Comparison of ENCODE assay signal across 15 cellular contexts in the genomic region with DNA sequence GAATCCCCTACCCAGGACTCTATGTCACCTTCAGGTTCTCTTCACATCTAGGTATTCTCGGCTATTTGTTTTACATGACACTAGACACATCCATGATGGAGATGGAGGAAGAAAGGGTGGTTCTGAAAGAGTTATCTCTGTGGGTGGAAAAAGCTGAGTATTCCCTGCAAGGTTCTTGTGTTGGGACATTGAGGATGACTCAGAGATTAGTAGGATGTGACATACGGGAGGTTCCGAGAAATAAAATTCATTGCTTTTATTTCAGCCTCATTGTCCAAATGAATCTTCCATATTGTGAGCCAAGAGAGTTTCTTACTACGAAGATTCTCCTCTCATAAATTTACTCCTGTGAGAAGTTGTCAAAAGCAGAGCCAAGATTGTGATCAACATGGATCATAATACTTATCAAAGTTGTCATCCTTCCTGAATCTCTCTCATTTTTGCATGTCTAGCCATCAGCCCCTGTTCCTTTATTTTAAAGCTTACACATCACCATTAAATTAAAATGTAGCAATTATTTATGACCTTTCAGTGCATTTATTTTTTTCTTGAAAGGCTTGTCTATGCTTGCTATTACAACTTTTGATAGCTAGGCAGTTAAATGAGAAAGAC.
"Had no signal": no experiment of that assay in that cellular context is flagged by ENCODE, and none has a peak within 500 bp of the region (broad histone marks: within the 10 kb centered on the region; RNA-seq: fewer than 3 reads in every experiment).

No MANE protein-coding gene starts in this region.

- H3K9me3 ChIP-seq: esophagus squamous epithelium, gastrocnemius medialis, stomach, thoracic aorta had no signal

- H3K36me3 Mint-ChIP-seq: activated naive CD8-positive, alpha-beta T cell treated with anti-CD3 and anti-CD28 coated beads for 36 hours; mesothelial cell of epicardium; naive B cell had no signal

- H3K27ac Mint-ChIP-seq: activated naive CD8-positive, alpha-beta T cell treated with anti-CD3 and anti-CD28 coated beads for 36 hours; mesothelial cell of epicardium had no signal

- H3K4me1 ChIP-seq: esophagus squamous epithelium, gastrocnemius medialis, stomach had no signal

- H3K4me3 Mint-ChIP-seq: activated naive CD8-positive, alpha-beta T cell treated with anti-CD3 and anti-CD28 coated beads for 36 hours; mesothelial cell of epicardium; naive B cell had no signal

- FAIRE-seq: endometrium had no signal

- H3K4me1 Mint-ChIP-seq: activated naive CD8-positive, alpha-beta T cell treated with anti-CD3 and anti-CD28 coated beads for 36 hours had no signal

- H3K27me3 ChIP-seq: esophagus squamous epithelium, gastrocnemius medialis had no signal

- H3K36me3 ChIP-seq: esophagus squamous epithelium, gastrocnemius medialis, stomach, thoracic aorta had no signal

- DNase-seq: activated effector memory CD4-positive, alpha-beta T cell treated with anti-CD3 and anti-CD28 coated beads, Interleukin-2, amount 50 U/mL, for 16 hours; activated naive CD8-positive, alpha-beta T cell treated with anti-CD3 and anti-CD28 coated beads for 36 hours; activated T-cell treated with anti-CD3 and anti-CD28 coated beads, Interleukin-2, amount 50 U/mL, for 1 hour; dorsolateral prefrontal cortex; esophagus squamous epithelium; gastrocnemius medialis; naive B cell; retina; stimulated activated CD4-positive, alpha-beta T cell treated with anti-CD3 and anti-CD28 coated beads, Interleukin-4, amount 100 ng/mL, for 4 hours; stomach had no signal

- H3K27ac ChIP-seq: dorsolateral prefrontal cortex, esophagus squamous epithelium, gastrocnemius medialis, skin epidermis, stomach, thoracic aorta had no signal

- ATAC-seq: activated CD4-positive, CD25-positive, alpha-beta regulatory T cell treated with anti-CD3 and anti-CD28 coated beads, Interleukin-2, amount 50 U/mL, for 24 hours; gastrocnemius medialis had no signal

- H3K4me3 ChIP-seq: dorsolateral prefrontal cortex, esophagus squamous epithelium, gastrocnemius medialis, skin epidermis, stomach, thoracic aorta had no signal

- H3K9me3 Mint-ChIP-seq: activated naive CD8-positive, alpha-beta T cell treated with anti-CD3 and anti-CD28 coated beads for 36 hours; mesothelial cell of epicardium; naive B cell had no signal
